8 cellular contexts compared by ENCODE assay signal in the genomic region with DNA sequence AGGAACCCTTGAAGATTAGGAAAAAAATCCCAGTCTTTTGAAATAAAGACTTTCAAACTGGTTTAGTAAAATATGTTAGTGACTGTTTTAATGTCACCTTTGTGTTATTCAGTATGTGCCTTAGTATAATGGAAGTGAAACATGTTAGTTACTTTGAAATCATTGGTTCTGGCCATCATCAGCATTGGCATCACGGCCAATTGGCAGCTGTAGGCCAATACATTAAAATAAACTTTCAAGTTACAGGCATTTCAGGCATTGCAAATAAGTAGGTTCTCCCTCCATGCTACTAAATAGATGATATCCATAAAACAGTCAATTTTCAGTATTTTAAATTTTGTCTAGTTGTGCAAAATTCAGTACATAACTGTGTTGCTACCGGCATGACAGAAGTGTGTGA. TPM values are rescaled to one million over a fixed set of nuclear protein-coding genes. Genes with fewer than 3 reads are reported as not detected.
DNase-seq lines count a peak whose midpoint lies in the region; ATAC-seq and TF ChIP-seq lines count a peak whose summit lies in the region.

No MANE protein-coding gene starts in this region.

- no peaks in the 10 kb centered on the region for H3K36me3 ChIP-seq in suprapubic skin

- TF ChIP-seq CTCF in suprapubic skin (IDR thresholded peaks at IDR 0.05): no peak

- no peaks in the 10 kb centered on the region for H3K27me3 Mint-ChIP-seq in activated T-helper 1 cell treated with anti-CD3 and anti-CD28 coated beads, Interleukin-12 subunit alpha, Interleukin-12 subunit beta, Interleukin-2, Interleukin-4 antibody, amounts not matched to agents 30 ng/mL and 10 ng/mL and 1 ng/mL, durations not matched to agents 14 hours and 24 hours and 36 hours (ENCODE audit: insufficient read depth)

- H3K27me3 ChIP-seq in suprapubic skin: no peaks in the 10 kb centered on the region

- H3K36me3 Mint-ChIP-seq in activated T-helper 1 cell treated with anti-CD3 and anti-CD28 coated beads, Interleukin-12 subunit alpha, Interleukin-12 subunit beta, Interleukin-2, Interleukin-4 antibody, amounts not matched to agents 30 ng/mL and 10 ng/mL and 1 ng/mL, durations not matched to agents 14 hours and 24 hours and 36 hours (ENCODE audit: low read depth): peaks cover 24% of the 10 kb centered on the region

- TF ChIP-seq POLR2A in suprapubic skin (IDR thresholded peaks at IDR 0.05): no peak

- no peaks in the 10 kb centered on the region for H3K9me3 Mint-ChIP-seq in activated T-helper 1 cell treated with anti-CD3 and anti-CD28 coated beads, Interleukin-12 subunit alpha, Interleukin-12 subunit beta, Interleukin-2, Interleukin-4 antibody, amounts not matched to agents 30 ng/mL and 10 ng/mL and 1 ng/mL, durations not matched to agents 14 hours and 24 hours and 36 hours

- intact Hi-C loops in activated T-helper 1 cell treated with anti-CD3 and anti-CD28 coated beads, Interleukin-12 subunit alpha, Interleukin-12 subunit beta, Interleukin-2, Interleukin-4 antibody, amounts not matched to agents 30 ng/mL and 10 ng/mL and 1 ng/mL, durations not matched to agents 14 hours and 24 hours and 36 hours (cut with micrococcal nuclease): loop anchor here (5.0 to 10.0 kb wide), 5 partner anchors 654 to 1568 kb away; partner anchors contain the start of genes DEPDC1, LEPR and LEPROT

- peak overlapping the region; percentile 89 for H3K4me3 Mint-ChIP-seq in activated T-helper 1 cell treated with anti-CD3 and anti-CD28 coated beads, Interleukin-12 subunit alpha, Interleukin-12 subunit beta, Interleukin-2, Interleukin-4 antibody, amounts not matched to agents 30 ng/mL and 10 ng/mL and 1 ng/mL, durations not matched to agents 14 hours and 24 hours and 36 hours

- no peak for ATAC-seq in GM21447 (IDR thresholded peaks at IDR 0.05; ENCODE audit: unreplicated experiment)

- peaks cover 64% of the 10 kb centered on the region for H3K4me1 Mint-ChIP-seq in activated T-helper 1 cell treated with anti-CD3 and anti-CD28 coated beads, Interleukin-12 subunit alpha, Interleukin-12 subunit beta, Interleukin-2, Interleukin-4 antibody, amounts not matched to agents 30 ng/mL and 10 ng/mL and 1 ng/mL, durations not matched to agents 14 hours and 24 hours and 36 hours (ENCODE audit: low read depth)

- no peak for TF ChIP-seq EP300 in suprapubic skin (IDR thresholded peaks at IDR 0.05)

- peak overlapping the region; percentile 96 for H3K27ac ChIP-seq in suprapubic skin

- no peaks in the 10 kb centered on the region for H3K9me3 ChIP-seq in iPS-18c (ENCODE audit: control insufficient read depth, insufficient read depth, low read length)
- no peaks in the 10 kb centered on the region for H3K9me3 ChIP-seq in suprapubic skin

- H3K27ac Mint-ChIP-seq in activated T-helper 1 cell treated with anti-CD3 and anti-CD28 coated beads, Interleukin-12 subunit alpha, Interleukin-12 subunit beta, Interleukin-2, Interleukin-4 antibody, amounts not matched to agents 30 ng/mL and 10 ng/mL and 1 ng/mL, durations not matched to agents 14 hours and 24 hours and 36 hours: peak overlapping the region; percentile 93

- H3K4me1 ChIP-seq in suprapubic skin: peaks cover 57% of the 10 kb centered on the region

- DNase-seq in SIG-M5 treated with dmso at 0.1 percent for 504 hours (lab: John Stamatoyannopoulos, UW; ENCODE audit: unreplicated experiment) (peak; percentile 27), SIG-M5 (lab: John Stamatoyannopoulos, UW) (no peak), suprapubic skin (ENCODE audit: low spot score in 2 of 2) (no peak), NCI-H187 (lab: John Stamatoyannopoulos, UW) (no peak), NCI-H510A treated with DMSO at 0.1 percent for 48 hours (lab: John Stamatoyannopoulos, UW) (no peak)
- DNase-seq in activated T-helper 1 cell treated with anti-CD3 and anti-CD28 coated beads, Interleukin-12 subunit alpha, Interleukin-12 subunit beta, Interleukin-2, Interleukin-4 antibody, amounts not matched to agents 30 ng/mL and 10 ng/mL and 1 ng/mL, durations not matched to agents 14 hours and 24 hours and 36 hours (ENCODE audit: low spot score): no peak

- WGBS in suprapubic skin: 29% methylated on average over 2 of the region's 2 CpGs

- peak overlapping the region; percentile 88; the same call in 1 of the 2 replicates for H3K4me3 ChIP-seq in iPS-18c (ENCODE audit: insufficient read depth, low read depth, low read length)
- H3K4me3 ChIP-seq in suprapubic skin: peak overlapping the region; percentile 88

RNA-seq across cellular contexts. Expression of gene MIER1, which starts 4.5 kb away (rescaled TPM):
- 53.2 and 57.4 TPM in 2 replicates for total RNA-seq in activated T-helper 1 cell treated with anti-CD3 and anti-CD28 coated beads, Interleukin-12 subunit alpha, Interleukin-12 subunit beta, Interleukin-2, Interleukin-4 antibody, amounts not matched to agents 30 ng/mL and 10 ng/mL and 1 ng/mL, durations not matched to agents 14 hours and 24 hours and 36 hours
- total RNA-seq in suprapubic skin: 10 to 100 TPM; 17.1 to 43.2 (median 27.5) TPM

RNA-seq across cellular contexts. Expression of gene DNAI4, which starts 4.6 kb away (rescaled TPM):
- 1.2 and 3.2 TPM in 2 replicates for total RNA-seq in activated T-helper 1 cell treated with anti-CD3 and anti-CD28 coated beads, Interleukin-12 subunit alpha, Interleukin-12 subunit beta, Interleukin-2, Interleukin-4 antibody, amounts not matched to agents 30 ng/mL and 10 ng/mL and 1 ng/mL, durations not matched to agents 14 hours and 24 hours and 36 hours
- 1 to 10 TPM; 1.5 to 3.7 (median 3.3) TPM for total RNA-seq in suprapubic skin
